In the genomic region with DNA sequence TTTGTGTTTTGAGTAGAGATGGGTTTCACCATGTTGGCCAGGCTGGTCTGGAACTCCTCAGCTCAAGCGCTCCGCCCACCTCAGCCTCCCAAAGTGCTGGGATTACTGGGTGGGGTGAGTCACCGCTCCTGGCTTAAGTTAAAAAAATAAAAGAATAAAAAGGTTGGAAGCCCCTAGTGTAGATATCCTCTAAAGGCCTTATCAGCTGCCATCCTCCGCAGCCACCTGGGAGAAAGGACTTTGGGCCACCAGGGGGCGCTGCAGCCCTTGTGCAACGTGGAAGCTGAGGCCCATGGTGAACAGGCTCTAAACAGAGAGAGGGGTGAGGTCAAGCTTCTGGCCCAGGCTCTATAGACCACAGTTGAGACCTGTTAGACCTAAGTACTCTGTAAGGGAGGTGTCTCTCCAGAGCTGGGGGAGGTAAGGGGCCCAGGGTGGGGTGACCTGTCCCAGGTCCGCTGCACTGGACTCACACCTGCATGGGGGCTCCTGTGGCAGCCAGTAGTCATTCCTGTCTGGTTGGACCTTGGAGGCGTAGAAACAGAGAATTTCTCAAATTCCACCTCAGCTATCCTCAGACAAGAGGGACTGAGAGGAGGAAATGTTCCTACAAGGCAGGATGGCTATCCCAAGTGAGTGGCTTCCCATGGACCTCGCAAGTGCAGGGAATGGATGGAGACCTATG, we compare ENCODE assay signal across 2 cellular contexts.
TF ChIP-seq lines count a peak whose summit lies in the region.

No MANE protein-coding gene starts in this region.

TF ChIP-seq in A549, 52 proteins besides CTCF, POLR2A, EP300 and RAD21 (continued from another document):
- no peak for TF ChIP-seq FOSL2 (IDR thresholded peaks at IDR 0.05)
- TF ChIP-seq FOSL2 (CRISPR knock-in tag; IDR thresholded peaks at IDR 0.05): peak; percentile 45
- TF ChIP-seq, protein P1, sequence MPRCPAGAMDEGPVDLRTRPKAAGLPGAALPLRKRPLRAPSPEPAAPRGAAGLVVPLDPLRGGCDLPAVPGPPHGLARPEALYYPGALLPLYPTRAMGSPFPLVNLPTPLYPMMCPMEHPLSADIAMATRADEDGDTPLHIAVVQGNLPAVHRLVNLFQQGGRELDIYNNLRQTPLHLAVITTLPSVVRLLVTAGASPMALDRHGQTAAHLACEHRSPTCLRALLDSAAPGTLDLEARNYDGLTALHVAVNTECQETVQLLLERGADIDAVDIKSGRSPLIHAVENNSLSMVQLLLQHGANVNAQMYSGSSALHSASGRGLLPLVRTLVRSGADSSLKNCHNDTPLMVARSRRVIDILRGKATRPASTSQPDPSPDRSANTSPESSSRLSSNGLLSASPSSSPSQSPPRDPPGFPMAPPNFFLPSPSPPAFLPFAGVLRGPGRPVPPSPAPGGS (IDR thresholded peaks at IDR 0.05): no peak
TF ChIP-seq in A549: peak in this region for 4.

TF ChIP-seq in WTC11, 78 proteins besides CTCF, POLR2A, EP300 and RAD21 (continued from another document):
- TF ChIP-seq, protein P2, sequence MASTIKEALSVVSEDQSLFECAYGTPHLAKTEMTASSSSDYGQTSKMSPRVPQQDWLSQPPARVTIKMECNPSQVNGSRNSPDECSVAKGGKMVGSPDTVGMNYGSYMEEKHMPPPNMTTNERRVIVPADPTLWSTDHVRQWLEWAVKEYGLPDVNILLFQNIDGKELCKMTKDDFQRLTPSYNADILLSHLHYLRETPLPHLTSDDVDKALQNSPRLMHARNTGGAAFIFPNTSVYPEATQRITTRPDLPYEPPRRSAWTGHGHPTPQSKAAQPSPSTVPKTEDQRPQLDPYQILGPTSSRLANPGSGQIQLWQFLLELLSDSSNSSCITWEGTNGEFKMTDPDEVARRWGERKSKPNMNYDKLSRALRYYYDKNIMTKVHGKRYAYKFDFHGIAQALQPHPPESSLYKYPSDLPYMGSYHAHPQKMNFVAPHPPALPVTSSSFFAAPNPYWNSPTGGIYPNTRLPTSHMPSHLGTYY (CRISPR knock-in tag; IDR thresholded peaks at IDR 0.05): no peak
- TF ChIP-seq, protein P3, sequence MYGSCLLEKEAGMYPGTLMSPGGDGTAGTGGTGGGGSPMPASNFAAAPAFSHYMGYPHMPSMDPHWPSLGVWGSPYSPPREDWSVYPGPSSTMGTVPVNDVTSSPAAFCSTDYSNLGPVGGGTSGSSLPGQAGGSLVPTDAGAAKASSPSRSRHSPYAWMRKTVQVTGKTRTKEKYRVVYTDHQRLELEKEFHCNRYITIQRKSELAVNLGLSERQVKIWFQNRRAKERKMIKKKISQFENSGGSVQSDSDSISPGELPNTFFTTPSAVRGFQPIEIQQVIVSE (CRISPR knock-in tag; IDR thresholded peaks at IDR 0.05; ENCODE audit: borderline replicate concordance): no peak
- TF ChIP-seq NR1H2 (CRISPR knock-in tag; IDR thresholded peaks at IDR 0.05) (no peak), RORB (CRISPR knock-in tag; IDR thresholded peaks at IDR 0.05) (no peak), FOXP1 (CRISPR knock-in tag; IDR thresholded peaks at IDR 0.05; ENCODE audit: borderline replicate concordance) (no peak), OVOL2 (CRISPR knock-in tag; IDR thresholded peaks at IDR 0.05; ENCODE audit: borderline replicate concordance) (no peak), NFE2L1 (CRISPR knock-in tag; IDR thresholded peaks at IDR 0.05) (no peak)
- TF ChIP-seq, protein P4, sequence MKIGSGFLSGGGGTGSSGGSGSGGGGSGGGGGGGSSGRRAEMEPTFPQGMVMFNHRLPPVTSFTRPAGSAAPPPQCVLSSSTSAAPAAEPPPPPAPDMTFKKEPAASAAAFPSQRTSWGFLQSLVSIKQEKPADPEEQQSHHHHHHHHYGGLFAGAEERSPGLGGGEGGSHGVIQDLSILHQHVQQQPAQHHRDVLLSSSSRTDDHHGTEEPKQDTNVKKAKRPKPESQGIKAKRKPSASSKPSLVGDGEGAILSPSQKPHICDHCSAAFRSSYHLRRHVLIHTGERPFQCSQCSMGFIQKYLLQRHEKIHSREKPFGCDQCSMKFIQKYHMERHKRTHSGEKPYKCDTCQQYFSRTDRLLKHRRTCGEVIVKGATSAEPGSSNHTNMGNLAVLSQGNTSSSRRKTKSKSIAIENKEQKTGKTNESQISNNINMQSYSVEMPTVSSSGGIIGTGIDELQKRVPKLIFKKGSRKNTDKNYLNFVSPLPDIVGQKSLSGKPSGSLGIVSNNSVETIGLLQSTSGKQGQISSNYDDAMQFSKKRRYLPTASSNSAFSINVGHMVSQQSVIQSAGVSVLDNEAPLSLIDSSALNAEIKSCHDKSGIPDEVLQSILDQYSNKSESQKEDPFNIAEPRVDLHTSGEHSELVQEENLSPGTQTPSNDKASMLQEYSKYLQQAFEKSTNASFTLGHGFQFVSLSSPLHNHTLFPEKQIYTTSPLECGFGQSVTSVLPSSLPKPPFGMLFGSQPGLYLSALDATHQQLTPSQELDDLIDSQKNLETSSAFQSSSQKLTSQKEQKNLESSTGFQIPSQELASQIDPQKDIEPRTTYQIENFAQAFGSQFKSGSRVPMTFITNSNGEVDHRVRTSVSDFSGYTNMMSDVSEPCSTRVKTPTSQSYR (CRISPR knock-in tag; IDR thresholded peaks at IDR 0.05): no peak
- TF ChIP-seq, protein P5, sequence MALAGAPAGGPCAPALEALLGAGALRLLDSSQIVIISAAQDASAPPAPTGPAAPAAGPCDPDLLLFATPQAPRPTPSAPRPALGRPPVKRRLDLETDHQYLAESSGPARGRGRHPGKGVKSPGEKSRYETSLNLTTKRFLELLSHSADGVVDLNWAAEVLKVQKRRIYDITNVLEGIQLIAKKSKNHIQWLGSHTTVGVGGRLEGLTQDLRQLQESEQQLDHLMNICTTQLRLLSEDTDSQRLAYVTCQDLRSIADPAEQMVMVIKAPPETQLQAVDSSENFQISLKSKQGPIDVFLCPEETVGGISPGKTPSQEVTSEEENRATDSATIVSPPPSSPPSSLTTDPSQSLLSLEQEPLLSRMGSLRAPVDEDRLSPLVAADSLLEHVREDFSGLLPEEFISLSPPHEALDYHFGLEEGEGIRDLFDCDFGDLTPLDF (CRISPR knock-in tag; IDR thresholded peaks at IDR 0.05): no peak
- TF ChIP-seq, protein P6, sequence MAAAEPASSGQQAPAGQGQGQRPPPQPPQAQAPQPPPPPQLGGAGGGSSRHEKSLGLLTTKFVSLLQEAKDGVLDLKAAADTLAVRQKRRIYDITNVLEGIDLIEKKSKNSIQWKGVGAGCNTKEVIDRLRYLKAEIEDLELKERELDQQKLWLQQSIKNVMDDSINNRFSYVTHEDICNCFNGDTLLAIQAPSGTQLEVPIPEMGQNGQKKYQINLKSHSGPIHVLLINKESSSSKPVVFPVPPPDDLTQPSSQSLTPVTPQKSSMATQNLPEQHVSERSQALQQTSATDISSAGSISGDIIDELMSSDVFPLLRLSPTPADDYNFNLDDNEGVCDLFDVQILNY (CRISPR knock-in tag; IDR thresholded peaks at IDR 0.05): no peak
- TF ChIP-seq, protein P7, sequence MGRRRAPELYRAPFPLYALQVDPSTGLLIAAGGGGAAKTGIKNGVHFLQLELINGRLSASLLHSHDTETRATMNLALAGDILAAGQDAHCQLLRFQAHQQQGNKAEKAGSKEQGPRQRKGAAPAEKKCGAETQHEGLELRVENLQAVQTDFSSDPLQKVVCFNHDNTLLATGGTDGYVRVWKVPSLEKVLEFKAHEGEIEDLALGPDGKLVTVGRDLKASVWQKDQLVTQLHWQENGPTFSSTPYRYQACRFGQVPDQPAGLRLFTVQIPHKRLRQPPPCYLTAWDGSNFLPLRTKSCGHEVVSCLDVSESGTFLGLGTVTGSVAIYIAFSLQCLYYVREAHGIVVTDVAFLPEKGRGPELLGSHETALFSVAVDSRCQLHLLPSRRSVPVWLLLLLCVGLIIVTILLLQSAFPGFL (CRISPR knock-in tag; IDR thresholded peaks at IDR 0.05; ENCODE audit: borderline replicate concordance): no peak
